ENCODE assay signal across 13 cellular contexts in genomic region chr4:176840166-176840565, GRCh38. TPM values are rescaled to one million over a fixed set of nuclear protein-coding genes. Genes with fewer than 3 reads are reported as not detected.
DNase-seq lines count a peak whose midpoint lies in the region; ATAC-seq and TF ChIP-seq lines count a peak whose summit lies in the region.
"Had no signal": no experiment of that assay in that cellular context is flagged by ENCODE, and none has a peak within 500 bp of the region (broad histone marks: within the 10 kb centered on the region; RNA-seq: fewer than 3 reads in every experiment).

No MANE protein-coding gene starts in this region.

- no peaks in the 10 kb centered on the region for H3K9me3 ChIP-seq in mesenchymal stem cell (ENCODE audit: control insufficient read depth, low read length)
- H3K9me3 ChIP-seq: Peyer's patch had no signal

- no peak overlapping the region for H3K23ac ChIP-seq in mesenchymal stem cell (ENCODE audit: low read length in 2 of 2)

- H3K27me3 ChIP-seq in mesenchymal stem cell (ENCODE audit: control insufficient read depth in 1 of 2, insufficient read depth in 1 of 2, low read length in 2 of 2), result no peaks in the 10 kb centered on the region
- H3K27me3 ChIP-seq: Peyer's patch had no signal

- H3K9ac ChIP-seq in mesenchymal stem cell (ENCODE audit: low read length), result no peak overlapping the region

- H2BK12ac ChIP-seq in mesenchymal stem cell (ENCODE audit: low read length in 2 of 2), result no peak overlapping the region

- H2BK120ac ChIP-seq in mesenchymal stem cell (ENCODE audit: low read depth, low read length), result no peak overlapping the region

- no peak overlapping the region for H3K14ac ChIP-seq in mesenchymal stem cell (ENCODE audit: low read length in 2 of 2)

- no peak overlapping the region for H2BK5ac ChIP-seq in mesenchymal stem cell (ENCODE audit: low read depth, low read length, poor library complexity, severe bottlenecking)

- H3K18ac ChIP-seq in mesenchymal stem cell (ENCODE audit: low read depth in 1 of 2, low read length in 2 of 2), result no peak overlapping the region

- H2AK5ac ChIP-seq in mesenchymal stem cell (ENCODE audit: low read length, severe bottlenecking), result no peak overlapping the region

- H3K79me1 ChIP-seq in mesenchymal stem cell (replicated peaks; ENCODE audit: low read length, poor library complexity, severe bottlenecking), result no peaks in the 10 kb centered on the region

- no peak overlapping the region for H3K4ac ChIP-seq in mesenchymal stem cell (ENCODE audit: low read depth in 1 of 2, low read length in 2 of 2)

- 59% methylated on average over 2 of the region's 4 CpGs for WGBS in mesenchymal stem cell

- TF ChIP-seq CTCF in astrocyte of the cerebellum (IDR thresholded peaks at IDR 0.05; ENCODE audit: low read depth, low read length, missing control alignments), result no peak

- H3K4me2 ChIP-seq in mesenchymal stem cell (ENCODE audit: low read length, poor library complexity, severe bottlenecking), result no peak overlapping the region

- H2AFZ ChIP-seq in mesenchymal stem cell (ENCODE audit: low read depth, low read length), result no peak overlapping the region

- ATAC-seq in GM18511 (IDR thresholded peaks at IDR 0.05; ENCODE audit: unreplicated experiment), result peak; percentile 51
- no peak for ATAC-seq in HG03469 (IDR thresholded peaks at IDR 0.05; ENCODE audit: unreplicated experiment)
- ATAC-seq: activated CD4-positive, CD25-positive, alpha-beta regulatory T cell treated with anti-CD3 and anti-CD28 coated beads, Interleukin-2, amount 50 U/mL, for 24 hours had no signal

- H3K36me3 ChIP-seq in mesenchymal stem cell (ENCODE audit: control insufficient read depth in 1 of 2, insufficient read depth in 2 of 2, low read depth in 1 of 2, low read length in 2 of 2), result no peaks in the 10 kb centered on the region
- H3K36me3 ChIP-seq: Peyer's patch had no signal

- in situ Hi-C loops in astrocyte of the cerebellum (cut with HindIII; ENCODE audit: low sequenced_read_pairs), result no loop called here

- H3K27ac ChIP-seq in mesenchymal stem cell (ENCODE audit: low read length, poor library complexity, severe bottlenecking), result peak overlapping the region; percentile 54
- H3K27ac ChIP-seq: Peyer's patch had no signal

- peak; percentile 2 for DNase-seq in NAMALWA (ENCODE audit: low spot score)
- DNase-seq in astrocyte of the cerebellum (ENCODE audit: low read depth), result peak; percentile 36
- peak; percentile 77 for DNase-seq in mesenchymal stem cell
- no peak for DNase-seq in T-helper 9 cell
- DNase-seq in NCI-H82 (lab: John Stamatoyannopoulos, UW), result no peak
- DNase-seq in NK-92 treated with Interleukin-12 subunit alpha and Interleukin-12 subunit beta, amount 100 ng/mL, for 24 hours (lab: John Stamatoyannopoulos, UW), result no peak
- DNase-seq: NCI-H2029, NCI-H524, nephron progenitor cell, Peyer's patch had no signal

- H4K8ac ChIP-seq in mesenchymal stem cell (ENCODE audit: low read length), result no peak overlapping the region

- peaks cover 9% of the 10 kb centered on the region for H3K4me1 ChIP-seq in mesenchymal stem cell (ENCODE audit: control insufficient read depth, insufficient read depth, low read depth, low read length)
- H3K4me1 ChIP-seq: Peyer's patch had no signal

- no peak overlapping the region for H2BK15ac ChIP-seq in mesenchymal stem cell (ENCODE audit: low read depth, poor library complexity, severe bottlenecking)

- H4K91ac ChIP-seq in mesenchymal stem cell (ENCODE audit: low read length), result no peak overlapping the region

- H3K4me3 ChIP-seq in astrocyte of the cerebellum (ENCODE audit: low read depth, low read length) (no peak overlapping the region), mesenchymal stem cell (ENCODE audit: insufficient read depth in 1 of 2, low read depth in 1 of 2, low read length in 2 of 2) (no peak overlapping the region)
- H3K4me3 ChIP-seq: Peyer's patch had no signal

RNA-seq across cellular contexts. Expression of gene VEGFC, which starts 47.4 kb away (rescaled TPM):
- 18.0 TPM for polyA plus RNA-seq in mesenchymal stem cell (2013, experiment 1 of 2)
- polyA plus RNA-seq in mesenchymal stem cell (2013, experiment 2 of 2), result 17.4 TPM

Comparison
In these comparisons a context has a peak if more than half of its experiments do, and no peak if none do; other contexts are left out.
1. DNase-seq: peak in NAMALWA (single experiment), astrocyte of the cerebellum (single experiment) and mesenchymal stem cell (single experiment); none in T-helper 9 cell (single experiment), NCI-H82 (single experiment) and NK-92 treated with Interleukin-12 subunit alpha and Interleukin-12 subunit beta, amount 100 ng/mL, for 24 hours (single experiment).